In the genomic region with DNA sequence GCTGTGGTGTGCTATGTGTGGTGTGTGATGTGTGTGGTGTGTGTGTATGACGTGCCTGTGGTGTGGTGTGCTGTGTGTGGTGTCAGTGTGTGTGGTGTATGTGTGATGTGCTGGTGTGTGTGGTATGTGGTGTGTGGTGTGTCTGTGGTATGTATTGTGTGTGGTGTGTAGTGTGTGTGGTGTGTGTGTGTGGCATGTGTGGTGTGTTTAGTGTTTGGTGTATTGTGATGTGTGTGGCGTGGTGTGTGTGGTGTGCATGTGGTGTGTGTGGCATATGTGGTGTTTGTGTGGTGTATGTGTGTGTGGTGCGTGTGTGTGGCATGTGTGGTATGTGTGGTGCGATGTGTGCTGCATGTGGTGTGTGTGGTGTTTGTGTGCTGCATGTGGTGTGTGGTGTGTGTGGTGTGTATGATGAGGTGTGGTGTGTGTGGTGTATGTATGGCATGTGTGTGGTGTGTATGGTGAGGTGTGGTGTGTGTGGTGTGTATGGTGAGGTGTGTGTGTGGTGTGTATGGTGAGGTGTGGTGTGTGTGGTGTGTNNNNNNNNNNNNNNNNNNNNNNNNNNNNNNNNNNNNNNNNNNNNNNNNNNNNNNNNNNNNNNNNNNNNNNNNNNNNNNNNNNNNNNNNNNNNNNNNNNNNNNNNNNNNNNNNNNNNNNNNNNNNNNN, we compare ENCODE assay signal across 1 cellular context.
TF ChIP-seq lines count a peak whose summit lies in the region.

No MANE protein-coding gene starts in this region.

TF ChIP-seq in HCT116, 20 proteins besides CTCF, POLR2A, EP300 and RAD21 (continued from another document):
- TF ChIP-seq MAX (IDR thresholded peaks at IDR 0.05) = no peak
- TF ChIP-seq, protein P1, sequence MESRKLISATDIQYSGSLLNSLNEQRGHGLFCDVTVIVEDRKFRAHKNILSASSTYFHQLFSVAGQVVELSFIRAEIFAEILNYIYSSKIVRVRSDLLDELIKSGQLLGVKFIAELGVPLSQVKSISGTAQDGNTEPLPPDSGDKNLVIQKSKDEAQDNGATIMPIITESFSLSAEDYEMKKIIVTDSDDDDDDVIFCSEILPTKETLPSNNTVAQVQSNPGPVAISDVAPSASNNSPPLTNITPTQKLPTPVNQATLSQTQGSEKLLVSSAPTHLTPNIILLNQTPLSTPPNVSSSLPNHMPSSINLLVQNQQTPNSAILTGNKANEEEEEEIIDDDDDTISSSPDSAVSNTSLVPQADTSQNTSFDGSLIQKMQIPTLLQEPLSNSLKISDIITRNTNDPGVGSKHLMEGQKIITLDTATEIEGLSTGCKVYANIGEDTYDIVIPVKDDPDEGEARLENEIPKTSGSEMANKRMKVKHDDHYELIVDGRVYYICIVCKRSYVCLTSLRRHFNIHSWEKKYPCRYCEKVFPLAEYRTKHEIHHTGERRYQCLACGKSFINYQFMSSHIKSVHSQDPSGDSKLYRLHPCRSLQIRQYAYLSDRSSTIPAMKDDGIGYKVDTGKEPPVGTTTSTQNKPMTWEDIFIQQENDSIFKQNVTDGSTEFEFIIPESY (IDR thresholded peaks at IDR 0.05; ENCODE audit: extremely low read depth, insufficient replicate concordance, low read length) = no peak
- no peak for TF ChIP-seq EZH2phosphoT487 (IDR thresholded peaks at IDR 0.05; ENCODE audit: borderline replicate concordance)
- TF ChIP-seq FOSL1 (IDR thresholded peaks at IDR 0.05; ENCODE audit: low read depth) = no peak
- no peak for TF ChIP-seq YY1 (IDR thresholded peaks at IDR 0.05; ENCODE audit: extremely low read depth, insufficient replicate concordance, low read depth, low read length)
